ENCODE assay signal across 18 cellular contexts in the genomic region with DNA sequence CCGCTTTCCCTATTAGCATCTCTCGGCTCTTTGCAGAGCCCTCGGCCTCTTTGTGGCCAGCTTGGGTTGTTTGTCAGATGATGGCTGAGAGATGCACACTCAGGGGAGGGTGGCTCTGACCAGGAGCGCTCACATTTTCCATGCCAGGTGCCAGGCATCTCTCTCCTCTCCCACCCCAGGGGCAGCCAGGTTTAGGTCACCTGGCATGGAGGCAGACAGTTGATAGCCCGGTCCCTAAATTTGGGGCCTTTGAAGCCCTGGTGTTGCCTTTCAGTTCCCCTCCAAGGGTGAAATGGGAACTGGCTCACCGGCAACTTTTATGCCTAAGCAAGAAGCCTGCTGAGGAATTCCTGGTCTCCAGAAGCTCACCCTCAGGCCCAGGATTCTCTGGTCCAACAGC. TPM values are rescaled to one million over a fixed set of nuclear protein-coding genes. Genes with fewer than 3 reads are reported as not detected.
DNase-seq lines count a peak whose midpoint lies in the region; ATAC-seq and TF ChIP-seq lines count a peak whose summit lies in the region.
"Had no signal": no experiment of that assay in that cellular context is flagged by ENCODE, and none has a peak within 500 bp of the region (broad histone marks: within the 10 kb centered on the region; RNA-seq: fewer than 3 reads in every experiment).

No MANE protein-coding gene starts in this region.

- peak overlapping the region in 7 of 10 donors; percentile 5 to 86 (median 54) for H3K27ac ChIP-seq in heart right ventricle
- H3K27ac ChIP-seq in tibial artery = peak overlapping the region; percentile 38 to 73

- TF ChIP-seq CTCF in heart right ventricle (IDR thresholded peaks at IDR 0.05) (no peak), tibial artery (IDR thresholded peaks at IDR 0.05) (no peak), osteocyte (IDR thresholded peaks at IDR 0.05) (no peak), HFFc6 (IDR thresholded peaks at IDR 0.05) (no peak)

- H3K4me3 Mint-ChIP-seq in activated T-helper 17 cell treated with anti-CD3 and anti-CD28 coated beads, Interleukin-2, amount 50 U/mL, for 72 hours = peak overlapping the region; percentile 47
- H3K4me3 Mint-ChIP-seq in osteocyte (ENCODE audit: unreplicated experiment) (no peak overlapping the region), HFFc6 (no peak overlapping the region)
- H3K4me3 Mint-ChIP-seq: activated naive CD4-positive, alpha-beta T cell treated with anti-CD3 and anti-CD28 coated beads for 36 hours; T-helper 17 cell had no signal

- no peak for ATAC-seq in heart right ventricle
- ATAC-seq in Right ventricle myocardium superior (ENCODE audit: poor library complexity) = no peak
- ATAC-seq in activated T-helper 17 cell treated with anti-CD3 and anti-CD28 coated beads, Interleukin-2, amount 50 U/mL, for 72 hours (replicated peaks) = no peak
- ATAC-seq: T-helper 17 cell had no signal

- H3K27me3 Mint-ChIP-seq in activated T-helper 17 cell treated with anti-CD3 and anti-CD28 coated beads, Interleukin-2, amount 50 U/mL, for 72 hours = no peaks in the 10 kb centered on the region
- no peaks in the 10 kb centered on the region for H3K27me3 Mint-ChIP-seq in osteocyte (ENCODE audit: unreplicated experiment)
- no peaks in the 10 kb centered on the region for H3K27me3 Mint-ChIP-seq in HFFc6 (ENCODE audit: insufficient read depth)
- H3K27me3 Mint-ChIP-seq: T-helper 17 cell had no signal

- H3K4me1 ChIP-seq in heart right ventricle (peaks cover 27 to 100% (median 82%) of the 10 kb centered on the region in 9 donors), tibial artery (peaks cover 0 to 100% (median 61%) of the 10 kb centered on the region in 4 donors)

- 62 to 68% methylated on average over 6 of the region's 6 CpGs for WGBS in heart right ventricle, 2 donors

- no peaks in the 10 kb centered on the region for H3K9me3 Mint-ChIP-seq in activated T-helper 17 cell treated with anti-CD3 and anti-CD28 coated beads, Interleukin-2, amount 50 U/mL, for 72 hours
- H3K9me3 Mint-ChIP-seq in osteocyte (ENCODE audit: unreplicated experiment) = peaks cover 3% of the 10 kb centered on the region
- H3K9me3 Mint-ChIP-seq in HFFc6 = no peaks in the 10 kb centered on the region

- H3K4me1 Mint-ChIP-seq in activated T-helper 17 cell treated with anti-CD3 and anti-CD28 coated beads, Interleukin-2, amount 50 U/mL, for 72 hours = peaks cover 59% of the 10 kb centered on the region
- H3K4me1 Mint-ChIP-seq in osteocyte (ENCODE audit: unreplicated experiment) = peaks cover 34% of the 10 kb centered on the region
- H3K4me1 Mint-ChIP-seq in HFFc6 (ENCODE audit: low read depth) = peaks cover 40% of the 10 kb centered on the region

- no peak overlapping the region for H3K4me3 ChIP-seq in heart right ventricle
- no peak overlapping the region for H3K4me3 ChIP-seq in tibial artery

- H3K36me3 ChIP-seq in heart right ventricle (peaks cover 0 to 28% (median 0%) of the 10 kb centered on the region in 9 donors), tibial artery (no peaks in the 10 kb centered on the region)

- H3K36me3 Mint-ChIP-seq in activated T-helper 17 cell treated with anti-CD3 and anti-CD28 coated beads, Interleukin-2, amount 50 U/mL, for 72 hours (ENCODE audit: low read depth) = peaks cover 99% of the 10 kb centered on the region
- H3K36me3 Mint-ChIP-seq in osteocyte (ENCODE audit: unreplicated experiment) (peaks cover 17% of the 10 kb centered on the region), HFFc6 (ENCODE audit: low read depth) (peaks cover 13% of the 10 kb centered on the region; the same call in 1 of the 2 replicates)

- no peak overlapping the region for H3K27ac Mint-ChIP-seq in activated T-helper 17 cell treated with anti-CD3 and anti-CD28 coated beads, Interleukin-2, amount 50 U/mL, for 72 hours
- H3K27ac Mint-ChIP-seq in osteocyte (ENCODE audit: unreplicated experiment) (no peak overlapping the region), HFFc6 (no peak overlapping the region)
- H3K27ac Mint-ChIP-seq: activated naive CD4-positive, alpha-beta T cell treated with anti-CD3 and anti-CD28 coated beads for 36 hours had no signal

- no peak for DNase-seq in heart right ventricle
- DNase-seq in Right ventricle myocardium superior = no peak
- DNase-seq in mesenteric fat pad (ENCODE audit: low spot score) = peak; percentile 33
- DNase-seq in tibial artery = no peak
- DNase-seq in osteocyte (ENCODE audit: extremely low spot score, unreplicated experiment) = no peak
- DNase-seq in HFFc6 = no peak
- no peak for DNase-seq in DMS79 treated with DMSO at 0.1 percent for 48 hours (lab: John Stamatoyannopoulos, UW)
- DNase-seq: activated CD4-positive, alpha-beta T cell treated with anti-CD3 and anti-CD28 coated beads, Interleukin-2, amount 50 U/mL, for 1 hour; activated naive CD4-positive, alpha-beta T cell treated with anti-CD3 and anti-CD28 coated beads for 36 hours; DND-41; MV-4-11; NCI-H187; NCI-H226; NCI-H82; OCI-M1; retina; T-helper 17 cell had no signal

- H3K9me3 ChIP-seq in heart right ventricle = no peaks in the 10 kb centered on the region
- no peaks in the 10 kb centered on the region for H3K9me3 ChIP-seq in tibial artery

- intact Hi-C loops in heart right ventricle (cut with DNase I) (no loop called here), Right ventricle myocardium superior (cut with DNase I) (no loop called here), tibial artery (cut with DNase I; ENCODE audit: low total_unique reads) (no loop called here)

- H3K27me3 ChIP-seq in heart right ventricle (no peaks in the 10 kb centered on the region), tibial artery (no peaks in the 10 kb centered on the region)

RNA-seq across cellular contexts. Expression of gene LBH, which starts 19.1 kb away (rescaled TPM):
- total RNA-seq in heart right ventricle (100 to 1,000 TPM; 110 to 204 (median 156) TPM), Right ventricle myocardium superior (115 TPM), mesenteric fat pad (34.9 TPM), osteocyte (65.0 and 74.7 TPM in 2 replicates)
- polyA plus RNA-seq in heart right ventricle = 10 to 100 TPM; 35.9 to 84.8 TPM
- total RNA-seq in activated T-helper 17 cell treated with anti-CD3 and anti-CD28 coated beads, Interleukin-2, amount 50 U/mL, for 72 hours = 100 to 1,000 TPM in 1 of 2 donors, 10 to 100 TPM in 1; 38.9 to 154 TPM
- 10 to 100 TPM; 24.4 to 99.2 (median 92.8) TPM for total RNA-seq in HFFc6 (2021; fragmentation: NEBNext Ultra II Directional; extraction: Animal tissue kit (Norgen Biotek cat#: 25700))
